ENCODE assay signal across 9 cellular contexts in the genomic region with DNA sequence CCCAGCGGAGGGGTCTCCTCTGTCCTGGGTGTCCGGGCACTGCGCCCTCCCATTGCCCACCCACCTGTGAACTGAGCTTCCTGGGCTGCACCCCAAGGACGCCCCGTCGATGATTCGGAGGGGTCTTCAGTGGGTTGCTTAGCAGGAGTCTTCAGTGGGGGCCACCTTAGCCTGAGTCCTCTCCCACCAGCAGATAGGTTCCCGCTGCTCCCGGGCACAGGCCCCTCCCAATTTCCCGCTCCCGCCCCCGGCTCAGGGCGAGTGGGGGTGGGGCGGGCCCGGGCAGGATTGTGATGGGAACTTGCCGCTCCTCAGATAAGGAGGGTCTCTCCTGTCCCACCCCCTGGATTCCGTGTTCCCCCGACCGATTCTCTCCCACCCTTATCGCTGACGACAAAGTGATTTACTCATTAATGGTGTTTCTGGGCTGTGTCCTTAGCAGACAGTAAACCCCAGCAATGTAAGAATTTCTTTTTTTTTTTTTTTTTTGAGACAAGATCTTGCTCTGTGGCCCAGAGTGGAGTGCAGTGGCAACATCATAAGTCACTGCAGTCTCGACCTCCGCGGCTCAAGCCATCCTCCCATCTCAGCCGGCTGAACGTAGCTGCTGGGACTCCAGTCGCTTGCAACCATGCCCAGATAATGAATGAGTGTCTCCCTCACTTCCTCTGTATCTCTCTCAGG. TPM values are rescaled to one million over a fixed set of nuclear protein-coding genes. Genes with fewer than 3 reads are reported as not detected.
DNase-seq lines count a peak whose midpoint lies in the region; ATAC-seq and TF ChIP-seq lines count a peak whose summit lies in the region.
"Had no signal": no experiment of that assay in that cellular context is flagged by ENCODE, and none has a peak within 500 bp of the region (broad histone marks: within the 10 kb centered on the region; RNA-seq: fewer than 3 reads in every experiment).

No MANE protein-coding gene starts in this region.

- H3K4me3 ChIP-seq in IMR-90 (ENCODE audit: insufficient read depth, low read depth, low read length) (peak overlapping the region; percentile 48), cardiac muscle cell (peak overlapping the region; percentile 25), rectal smooth muscle tissue (ENCODE audit: low read length) (peak overlapping the region; percentile 3)

- H3K36me3 ChIP-seq in IMR-90 (ENCODE audit: control insufficient read depth, insufficient read depth, low read length) (no peaks in the 10 kb centered on the region), cardiac muscle cell (no peaks in the 10 kb centered on the region), rectal smooth muscle tissue (ENCODE audit: control insufficient read depth, insufficient read depth, low read length) (no peaks in the 10 kb centered on the region)

- no peak overlapping the region for H4K5ac ChIP-seq in IMR-90 (ENCODE audit: low read depth, low read length)

- H2BK5ac ChIP-seq in IMR-90 (ENCODE audit: low read depth, low read length, poor library complexity, severe bottlenecking) = no peak overlapping the region

- CTCF ChIA-PET in IMR-90 (lab: Yijun Ruan, JAX) (interaction anchor here (0.6 to 1.7 kb wide), 3 partner anchors 12 to 24 kb away, joined by 3 to 4 read pairs (median 4); no protein-coding TSS in a partner anchor), GM10248 (lab: Yijun Ruan, JAX) (interaction anchor here (0.8 to 3.6 kb wide), 5 partner anchors 13 to 114 kb away, joined by 3 to 12 read pairs (median 4); a partner anchor contains a TSS)
- CTCF ChIA-PET in activated CD8-positive, alpha-beta T cell treated with anti-CD3 and anti-CD28 coated beads, Interleukin-2, amount 10 ng/mL, durations not matched to agents 7 days and 5 days (lab: Charles Lee) = interaction anchor here (1.6 kb wide), 1 partner anchor 182 kb away, joined by 3 read pairs; no protein-coding TSS in a partner anchor

- H3K27ac ChIP-seq in IMR-90 (ENCODE audit: insufficient read depth, low read length) (no peak overlapping the region), cardiac muscle cell (no peak overlapping the region), rectal smooth muscle tissue (ENCODE audit: low read depth, low read length) (no peak overlapping the region)

- no peak overlapping the region for H3K14ac ChIP-seq in IMR-90 (replicated peaks; ENCODE audit: low read depth, low read length)

- no peaks in the 10 kb centered on the region for H3K79me1 ChIP-seq in IMR-90 (ENCODE audit: low read depth in 1 of 2, low read length in 2 of 2)

- peak; percentile 63 for ATAC-seq in IMR-90 (ENCODE audit: low read depth)
- peak; percentile 32 for ATAC-seq in activated CD8-positive, alpha-beta T cell treated with anti-CD3 and anti-CD28 coated beads, Interleukin-2, amount 10 ng/mL, durations not matched to agents 7 days and 5 days
- ATAC-seq in GM18867 (IDR thresholded peaks at IDR 0.05; ENCODE audit: unreplicated experiment) = no peak
- ATAC-seq in GM21619 (IDR thresholded peaks at IDR 0.05; ENCODE audit: unreplicated experiment) = no peak

- no peaks in the 10 kb centered on the region for H3K9me1 ChIP-seq in IMR-90 (ENCODE audit: insufficient read depth, low read length)

- no TSS peak for BruUV-seq in IMR-90 (replicated peaks; lab: Mats Ljungman, UMichigan)

- peak overlapping the region; percentile 5 for H2AK9ac ChIP-seq in IMR-90 (replicated peaks; ENCODE audit: low read depth, low read length, poor library complexity)

- peaks cover 53% of the 10 kb centered on the region for H3K27me3 Mint-ChIP-seq in activated CD8-positive, alpha-beta T cell treated with anti-CD3 and anti-CD28 coated beads, Interleukin-2, amount 10 ng/mL, durations not matched to agents 7 days and 5 days (ENCODE audit: low read depth)

- dilution Hi-C loops in IMR-90 (cut with HindIII; ENCODE audit: low sequenced_read_pairs, unreplicated experiment) = no loop called here

- TF ChIP-seq CTCF in IMR-90 (conservative IDR thresholded peaks at IDR 0.05; ENCODE audit: low read depth, low read length) (no peak), cardiac muscle cell (IDR thresholded peaks at IDR 0.05; ENCODE audit: low read depth, low read length) (no peak), GM10248 (IDR thresholded peaks at IDR 0.05; ENCODE audit: control extremely low read depth, extremely low read depth, low read depth, missing control alignments) (no peak)

- peaks cover 44% of the 10 kb centered on the region for H3K4me1 Mint-ChIP-seq in activated CD8-positive, alpha-beta T cell treated with anti-CD3 and anti-CD28 coated beads, Interleukin-2, amount 10 ng/mL, durations not matched to agents 7 days and 5 days (ENCODE audit: low read depth)

- peak overlapping the region; percentile 91 for H2AFZ ChIP-seq in IMR-90 (replicated peaks; ENCODE audit: low read length, poor library complexity)

- no peak overlapping the region for H3K18ac ChIP-seq in IMR-90 (ENCODE audit: low read depth, low read length)

- H3K27me3 ChIP-seq in IMR-90 (ENCODE audit: control insufficient read depth, insufficient read depth, low read length) (peaks cover 53% of the 10 kb centered on the region), cardiac muscle cell (peaks cover 62% of the 10 kb centered on the region), rectal smooth muscle tissue (ENCODE audit: control insufficient read depth, insufficient read depth, low read length) (peaks cover 29% of the 10 kb centered on the region)

- no peak for TF ChIP-seq RAD21 in IMR-90 (IDR thresholded peaks at IDR 0.05; ENCODE audit: low read length)

- no peak overlapping the region for H3K27ac Mint-ChIP-seq in activated CD8-positive, alpha-beta T cell treated with anti-CD3 and anti-CD28 coated beads, Interleukin-2, amount 10 ng/mL, durations not matched to agents 7 days and 5 days

- H3K23ac ChIP-seq in IMR-90 (ENCODE audit: low read depth, low read length) = peak overlapping the region; percentile 52

- intact Hi-C loops in IMR-90 (cut with micrococcal nuclease) = no loop called here

- no peak overlapping the region for H2BK20ac ChIP-seq in IMR-90 (ENCODE audit: low read depth, low read length)

- peak overlapping the region; percentile 18; the same call in 1 of the 2 replicates for H3K4ac ChIP-seq in IMR-90 (ENCODE audit: low read depth, low read length)

- in situ Hi-C loops in IMR-90 (cut with MboI; ENCODE audit: low sequenced_read_pairs) = no loop called here

- H4K91ac ChIP-seq in IMR-90 (ENCODE audit: insufficient read depth, low read depth, low read length) = no peak overlapping the region

- POLR2A ChIA-PET in IMR-90 (lab: Charles Lee; ENCODE audit: unreplicated experiment) (no interaction called here), GM10248 (lab: Yijun Ruan, JAX) (interaction anchor here (0.5 kb wide), 1 partner anchor 18 kb away, joined by 5 read pairs; no protein-coding TSS in a partner anchor)
- POLR2A ChIA-PET in activated CD8-positive, alpha-beta T cell treated with anti-CD3 and anti-CD28 coated beads, Interleukin-2, amount 10 ng/mL, durations not matched to agents 7 days and 5 days (lab: Charles Lee) = interaction anchor here (0.8 kb wide), 1 partner anchor 36 kb away, joined by 3 read pairs; no protein-coding TSS in a partner anchor

- H4K8ac ChIP-seq in IMR-90 (ENCODE audit: low read depth in 2 of 2, low read length in 2 of 2) = peak overlapping the region; percentile 24 to 37; a peak in 1 of 4 replicates

- H2BK15ac ChIP-seq in IMR-90 (ENCODE audit: low read depth, low read length) = no peak overlapping the region

- no peak overlapping the region for H3K56ac ChIP-seq in IMR-90 (ENCODE audit: extremely low read depth, insufficient read depth, low read length)

- no peak overlapping the region for H2BK120ac ChIP-seq in IMR-90 (ENCODE audit: low read depth, low read length)

- peaks cover 4% of the 10 kb centered on the region for H3K4me1 ChIP-seq in IMR-90 (ENCODE audit: control insufficient read depth, insufficient read depth, low read length)
- no peaks in the 10 kb centered on the region for H3K4me1 ChIP-seq in cardiac muscle cell (ENCODE audit: low read depth)
- H3K4me1 ChIP-seq in rectal smooth muscle tissue (ENCODE audit: control insufficient read depth, insufficient read depth, low read length) = no peaks in the 10 kb centered on the region

- H2AK5ac ChIP-seq in IMR-90 (ENCODE audit: low read depth, low read length) = 0 out of 2 replicates have a peak overlapping the region, but pooled peaks have one; percentile 14

- WGBS in IMR-90 (ENCODE audit: extremely low coverage in 2 of 2, insufficient read length in 1 of 2), 2 experiments = no CpG with 5 or more reads among the region's 27 CpGs

- H3K9ac ChIP-seq in IMR-90 (ENCODE audit: low read depth, low read length) = no peak overlapping the region; the same call in 1 of the 2 replicates
- no peak overlapping the region for H3K9ac ChIP-seq in rectal smooth muscle tissue (ENCODE audit: low read length)

- H3K4me2 ChIP-seq in IMR-90 (ENCODE audit: low read depth, low read length) = peak overlapping the region; percentile 86

- DNase-seq in COR-L47 (lab: John Stamatoyannopoulos, UW) (peak; percentile 20), IMR-90 (peak; percentile 15), cardiac muscle cell (ENCODE audit: low read depth in 1 of 2, low spot score in 1 of 2) (peak in 1 of 2 donors; percentile 27), GM10248 (ENCODE audit: extremely low spot score) (no peak)
- DNase-seq in activated CD8-positive, alpha-beta T cell treated with anti-CD3 and anti-CD28 coated beads, Interleukin-2, amount 10 ng/mL, durations not matched to agents 7 days and 5 days = no peak

- H3K36me3 Mint-ChIP-seq in activated CD8-positive, alpha-beta T cell treated with anti-CD3 and anti-CD28 coated beads, Interleukin-2, amount 10 ng/mL, durations not matched to agents 7 days and 5 days (ENCODE audit: low read depth) = no peaks in the 10 kb centered on the region

- no peaks in the 10 kb centered on the region for H3K9me3 Mint-ChIP-seq in activated CD8-positive, alpha-beta T cell treated with anti-CD3 and anti-CD28 coated beads, Interleukin-2, amount 10 ng/mL, durations not matched to agents 7 days and 5 days (ENCODE audit: insufficient read depth)

- TF ChIP-seq POLR2A in IMR-90 (IDR thresholded peaks at IDR 0.05; ENCODE audit: low read depth, low read length) = no peak

- H4K20me1 ChIP-seq in IMR-90 (ENCODE audit: insufficient read depth, low read length) = no peaks in the 10 kb centered on the region

- peak overlapping the region; percentile 53 for H3K4me3 Mint-ChIP-seq in activated CD8-positive, alpha-beta T cell treated with anti-CD3 and anti-CD28 coated beads, Interleukin-2, amount 10 ng/mL, durations not matched to agents 7 days and 5 days

- H3K9me3 ChIP-seq in IMR-90 (ENCODE audit: control insufficient read depth, insufficient read depth, low read length) (no peaks in the 10 kb centered on the region), cardiac muscle cell (ENCODE audit: low read depth) (no peaks in the 10 kb centered on the region)

RNA-seq across cellular contexts. Expression of a gene that starts 0.7 kb away (rescaled TPM):
- total RNA-seq in IMR-90 (2012; rRNA removed) = 0.36 and 0.56 TPM in 2 replicates
- polyA plus RNA-seq in IMR-90 (2012; rRNA removed) = 0.55 and 0.59 TPM in 2 replicates
- 0.31 and 0.86 TPM in 2 replicates for polyA plus RNA-seq in IMR-90 (2012; cell fraction: cytosol; rRNA removed)
- 0.10 and 0.45 TPM in 2 replicates for polyA plus RNA-seq in IMR-90 (2012; cell fraction: nucleus; rRNA removed; ENCODE audit: low replicate concordance)
- under 1 TPM; 0.89 to 0.95 TPM for total RNA-seq in activated CD8-positive, alpha-beta T cell treated with anti-CD3 and anti-CD28 coated beads, Interleukin-2, amount 10 ng/mL, durations not matched to agents 7 days and 5 days
- total RNA-seq in cardiac muscle cell = 0.60 and 0.63 TPM in 2 replicates
- 0.75 TPM in 1 of 2 replicates, not detected in the other for polyA plus RNA-seq in cardiac muscle cell
- total RNA-seq: pulmonary artery endothelial cell had no signal

RNA-seq across cellular contexts. Expression of a gene that starts 14.7 kb away (rescaled TPM):
- total RNA-seq in IMR-90 (2012; rRNA removed) (68.0 and 81.6 TPM in 2 replicates), cardiac muscle cell (70.5 and 73.6 TPM in 2 replicates)
- polyA plus RNA-seq in IMR-90 (2012; rRNA removed) (63.4 and 64.2 TPM in 2 replicates), cardiac muscle cell (85.5 and 92.5 TPM in 2 replicates)
- polyA plus RNA-seq in IMR-90 (2012; cell fraction: cytosol; rRNA removed) = 43.8 and 70.9 TPM in 2 replicates
- 41.2 and 114 TPM in 2 replicates for polyA plus RNA-seq in IMR-90 (2012; cell fraction: nucleus; rRNA removed; ENCODE audit: low replicate concordance)
- total RNA-seq in activated CD8-positive, alpha-beta T cell treated with anti-CD3 and anti-CD28 coated beads, Interleukin-2, amount 10 ng/mL, durations not matched to agents 7 days and 5 days = 10 to 100 TPM; 89.4 to 92.1 TPM

RNA-seq across cellular contexts. Expression of a gene that starts 25.8 kb away (rescaled TPM):
- 8.2 and 9.2 TPM in 2 replicates for total RNA-seq in IMR-90 (2012; rRNA removed)
- polyA plus RNA-seq in IMR-90 (2012; rRNA removed) = 21.8 and 22.0 TPM in 2 replicates
- 14.2 and 23.7 TPM in 2 replicates for polyA plus RNA-seq in IMR-90 (2012; cell fraction: cytosol; rRNA removed)
- polyA plus RNA-seq in IMR-90 (2012; cell fraction: nucleus; rRNA removed; ENCODE audit: low replicate concordance) = 67.7 and 136 TPM in 2 replicates
- 10 to 100 TPM; 46.1 to 46.9 TPM for total RNA-seq in activated CD8-positive, alpha-beta T cell treated with anti-CD3 and anti-CD28 coated beads, Interleukin-2, amount 10 ng/mL, durations not matched to agents 7 days and 5 days
- 67.0 and 67.3 TPM in 2 replicates for total RNA-seq in cardiac muscle cell
- polyA plus RNA-seq in cardiac muscle cell = 69.0 and 74.0 TPM in 2 replicates

RNA-seq across cellular contexts. Expression of a gene that starts 47.9 kb away (rescaled TPM):
- total RNA-seq in IMR-90 (2012; rRNA removed) = 5.7 and 7.8 TPM in 2 replicates
- polyA plus RNA-seq in IMR-90 (2012; rRNA removed) = 12.9 and 13.3 TPM in 2 replicates
- polyA plus RNA-seq in IMR-90 (2012; cell fraction: cytosol; rRNA removed) = 7.1 and 11.1 TPM in 2 replicates
- 50.6 and 58.6 TPM in 2 replicates for polyA plus RNA-seq in IMR-90 (2012; cell fraction: nucleus; rRNA removed; ENCODE audit: low replicate concordance)
- total RNA-seq in activated CD8-positive, alpha-beta T cell treated with anti-CD3 and anti-CD28 coated beads, Interleukin-2, amount 10 ng/mL, durations not matched to agents 7 days and 5 days = 10 to 100 TPM; 64.0 to 72.8 TPM
- total RNA-seq in cardiac muscle cell = 15.3 and 28.3 TPM in 2 replicates
- polyA plus RNA-seq in cardiac muscle cell = 26.1 and 34.9 TPM in 2 replicates

RNA-seq across cellular contexts. Expression of a gene that starts 50.9 kb away (rescaled TPM):
- total RNA-seq in IMR-90 (2012; rRNA removed) (3.6 and 3.9 TPM in 2 replicates), cardiac muscle cell (11.1 and 15.3 TPM in 2 replicates)
- polyA plus RNA-seq in IMR-90 (2012; rRNA removed) (8.5 and 9.3 TPM in 2 replicates), cardiac muscle cell (17.6 and 33.4 TPM in 2 replicates)
- polyA plus RNA-seq in IMR-90 (2012; cell fraction: cytosol; rRNA removed) = 3.6 and 11.0 TPM in 2 replicates
- polyA plus RNA-seq in IMR-90 (2012; cell fraction: nucleus; rRNA removed; ENCODE audit: low replicate concordance) = 3.6 and 5.5 TPM in 2 replicates
- total RNA-seq in activated CD8-positive, alpha-beta T cell treated with anti-CD3 and anti-CD28 coated beads, Interleukin-2, amount 10 ng/mL, durations not matched to agents 7 days and 5 days = 10 to 100 TPM; 86.0 to 88.7 TPM

Comparison
In these comparisons a context has a peak if more than half of its experiments do, and no peak if none do; other contexts are left out.
1. DNase-seq: peak in COR-L47 (single experiment) and IMR-90 (single experiment); none in activated CD8-positive, alpha-beta T cell treated with anti-CD3 and anti-CD28 coated beads, Interleukin-2, amount 10 ng/mL, durations not matched to agents 7 days and 5 days (single experiment) and GM10248 (single experiment).
2. ATAC-seq: peak in IMR-90 (single experiment) and activated CD8-positive, alpha-beta T cell treated with anti-CD3 and anti-CD28 coated beads, Interleukin-2, amount 10 ng/mL, durations not matched to agents 7 days and 5 days (single experiment); none in GM18867 (single experiment) and GM21619 (single experiment).
3. Peak in every context shown above with its lines, with median percentiles within 50 percentile points of each other: H3K4me3 ChIP-seq.